17 cellular contexts compared by ENCODE assay signal in the genomic region with DNA sequence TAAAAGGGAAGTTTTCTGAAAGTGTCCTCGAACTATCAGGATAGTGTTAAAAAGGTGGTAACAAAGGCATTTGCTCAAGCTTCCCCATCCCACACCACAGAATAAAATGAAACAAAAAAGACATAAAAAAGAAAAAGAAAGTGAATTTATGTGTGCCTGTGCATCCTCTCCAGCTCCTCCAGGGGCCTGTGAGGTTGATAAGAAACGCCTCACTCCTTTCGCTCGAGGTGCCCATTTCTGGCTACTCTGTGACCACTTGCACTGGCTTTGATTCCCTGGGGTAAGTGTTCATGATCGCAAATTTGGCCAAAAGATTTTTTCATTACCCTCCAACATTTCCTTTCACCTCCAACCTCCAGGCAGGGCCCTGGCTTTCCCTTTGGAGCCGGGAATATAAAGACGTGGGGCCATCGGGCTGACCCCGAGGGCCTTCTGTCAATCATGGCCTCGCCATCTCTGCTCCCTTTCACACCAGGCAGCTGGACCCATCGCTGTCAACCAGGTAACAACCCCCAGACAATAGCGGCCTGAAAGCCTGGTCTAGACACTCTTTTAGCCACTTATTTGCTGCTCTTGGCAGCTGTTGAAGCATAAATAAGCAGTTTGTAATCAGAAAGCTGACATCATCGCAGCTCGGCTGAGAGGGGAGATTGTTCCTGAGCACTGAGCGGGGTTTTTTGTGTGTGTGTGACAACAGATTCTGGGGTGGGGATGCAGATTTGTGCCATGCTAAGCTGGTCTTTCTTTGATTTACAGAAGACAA.
DNase-seq lines count a peak whose midpoint lies in the region; ATAC-seq lines count a peak whose summit lies in the region.
"Had no signal": no experiment of that assay in that cellular context is flagged by ENCODE, and none has a peak within 500 bp of the region (broad histone marks: within the 10 kb centered on the region; RNA-seq: fewer than 3 reads in every experiment).

No MANE protein-coding gene starts in this region.

- peak overlapping the region; percentile 87 for H3K27ac ChIP-seq in substantia nigra (ENCODE audit: low read depth, low read length, poor library complexity, severe bottlenecking)
- H3K27ac ChIP-seq: BLaER1 treated with 17β-estradiol and CSF1 and Interleukin-3, amounts not matched to agents 10 nM and 100 nM; cardiac muscle cell; neutrophil; thyroid gland had no signal

- ATAC-seq in HG03521 (IDR thresholded peaks at IDR 0.05; ENCODE audit: unreplicated experiment): no peak
- ATAC-seq in HG03457 (IDR thresholded peaks at IDR 0.05; ENCODE audit: unreplicated experiment): no peak

- DNase-seq in NCI-H1105 treated with DMSO at 0.1 percent for 48 hours (lab: John Stamatoyannopoulos, UW): peak; percentile 75
- peak; percentile 79 for DNase-seq in NCI-H774 (lab: John Stamatoyannopoulos, UW)
- peak; percentile 83 for DNase-seq in inferior parietal cortex (ENCODE audit: extremely low spot score)
- DNase-seq in substantia nigra (lab: John Stamatoyannopoulos, UW): peak in 42 of 49 donors; percentile 25 to 83 (median 63)
- DNase-seq in DMS79 (lab: John Stamatoyannopoulos, UW): no peak
- DNase-seq: activated CD4-positive, alpha-beta T cell treated with anti-CD3 and anti-CD28 coated beads for 4 hours; foreskin fibroblast; GOT3; OCI-M1; stimulated activated CD4-positive, alpha-beta T cell treated with anti-CD3 and anti-CD28 coated beads, Interleukin-4, amount 100 ng/mL, for 1 hour; stimulated activated CD8-positive, alpha-beta memory T cell treated with anti-CD3 and anti-CD28 coated beads, Interleukin-4, amount 100 ng/mL, for 48 hours; thyroid gland had no signal
